Comparison of ENCODE assay signal across 16 cellular contexts in genomic region chr10:124630551-124630950, GRCh38.
DNase-seq lines count a peak whose midpoint lies in the region; ATAC-seq and TF ChIP-seq lines count a peak whose summit lies in the region.
"Had no signal": no experiment of that assay in that cellular context is flagged by ENCODE, and none has a peak within 500 bp of the region (broad histone marks: within the 10 kb centered on the region; RNA-seq: fewer than 3 reads in every experiment).

No MANE protein-coding gene starts in this region.

- ATAC-seq in DND-41 (ENCODE audit: insufficient read depth, low read depth) (no peak), GM18505 (IDR thresholded peaks at IDR 0.05; ENCODE audit: unreplicated experiment) (no peak)
- ATAC-seq in activated T-helper 17 cell treated with anti-CD3 and anti-CD28 coated beads, Interleukin-2, amount 50 U/mL, for 72 hours (replicated peaks): no peak
- ATAC-seq: HepG2 had no signal

- H2BK5ac ChIP-seq in mesenchymal stem cell (ENCODE audit: low read depth, low read length, poor library complexity, severe bottlenecking): no peak overlapping the region

- peaks cover 87% of the 10 kb centered on the region for H3K4me1 ChIP-seq in DND-41 (ENCODE audit: insufficient read depth, low read length)
- peaks cover 10% of the 10 kb centered on the region for H3K4me1 ChIP-seq in mesenchymal stem cell (ENCODE audit: control insufficient read depth, insufficient read depth, low read depth, low read length)
- peaks cover 28% of the 10 kb centered on the region for H3K4me1 ChIP-seq in SJCRH30

- peaks cover 14% of the 10 kb centered on the region for H3K9me3 Mint-ChIP-seq in nephron progenitor cell
- H3K9me3 Mint-ChIP-seq in activated T-helper 17 cell treated with anti-CD3 and anti-CD28 coated beads, Interleukin-2, amount 50 U/mL, for 72 hours: no peaks in the 10 kb centered on the region

- H3K4me2 ChIP-seq in DND-41 (ENCODE audit: insufficient read depth, low read length) (no peak overlapping the region), mesenchymal stem cell (ENCODE audit: low read length, poor library complexity, severe bottlenecking) (no peak overlapping the region)

- H3K14ac ChIP-seq in mesenchymal stem cell (ENCODE audit: low read length in 2 of 2): no peak overlapping the region

- H4K91ac ChIP-seq in mesenchymal stem cell (ENCODE audit: low read length): peak overlapping the region; percentile 32

- H3K79me1 ChIP-seq in mesenchymal stem cell (replicated peaks; ENCODE audit: low read length, poor library complexity, severe bottlenecking): peaks cover 38% of the 10 kb centered on the region

- no peak overlapping the region for H3K4ac ChIP-seq in mesenchymal stem cell (ENCODE audit: low read depth in 1 of 2, low read length in 2 of 2)

- peaks cover 51% of the 10 kb centered on the region for H3K36me3 ChIP-seq in DND-41 (ENCODE audit: insufficient read depth, low read length)
- peaks cover 0 to 5% of the 10 kb centered on the region in 2 experiments for H3K36me3 ChIP-seq in mesenchymal stem cell (ENCODE audit: control insufficient read depth in 1 of 2, insufficient read depth in 2 of 2, low read depth in 1 of 2, low read length in 2 of 2)
- H3K36me3 ChIP-seq in SJCRH30: no peaks in the 10 kb centered on the region
- H3K36me3 ChIP-seq: ascending aorta had no signal

- H4K20me1 ChIP-seq in DND-41 (ENCODE audit: insufficient read depth, low read length): no peaks in the 10 kb centered on the region

- peaks cover 21% of the 10 kb centered on the region for H3K36me3 Mint-ChIP-seq in nephron progenitor cell (ENCODE audit: low read depth)
- peaks cover 31% of the 10 kb centered on the region for H3K36me3 Mint-ChIP-seq in activated T-helper 17 cell treated with anti-CD3 and anti-CD28 coated beads, Interleukin-2, amount 50 U/mL, for 72 hours (ENCODE audit: low read depth)

- H3K27me3 Mint-ChIP-seq in nephron progenitor cell (ENCODE audit: low read depth, poor library complexity): peaks cover 4% of the 10 kb centered on the region
- H3K27me3 Mint-ChIP-seq in activated T-helper 17 cell treated with anti-CD3 and anti-CD28 coated beads, Interleukin-2, amount 50 U/mL, for 72 hours: no peaks in the 10 kb centered on the region

- H3K27ac ChIP-seq in DND-41 (ENCODE audit: low read length) (peak overlapping the region; percentile 95), caudate nucleus (ENCODE audit: low read depth, low read length) (peak overlapping the region; percentile 89), mesenchymal stem cell (ENCODE audit: low read length, poor library complexity, severe bottlenecking) (no peak overlapping the region), substantia nigra (ENCODE audit: low read depth, low read length, poor library complexity, severe bottlenecking) (peak overlapping the region; percentile 80), SJCRH30 (no peak overlapping the region)

- no peak overlapping the region for H2BK120ac ChIP-seq in mesenchymal stem cell (ENCODE audit: low read depth, low read length)

- H3K4me3 ChIP-seq in DND-41 (ENCODE audit: low read depth in 1 of 2, low read length in 2 of 2): no peak overlapping the region
- no peak overlapping the region for H3K4me3 ChIP-seq in mesenchymal stem cell (ENCODE audit: insufficient read depth in 1 of 2, low read depth in 1 of 2, low read length in 2 of 2)
- H3K4me3 ChIP-seq in SJCRH30: no peak overlapping the region
- H3K4me3 ChIP-seq: ascending aorta had no signal

- peaks cover 96% of the 10 kb centered on the region for H3K79me2 ChIP-seq in DND-41 (ENCODE audit: insufficient read depth, low read length)

- H3K9ac ChIP-seq in DND-41 (ENCODE audit: low read depth, low read length): peak overlapping the region; percentile 13; the same call in 1 of the 2 replicates
- no peak overlapping the region for H3K9ac ChIP-seq in mesenchymal stem cell (ENCODE audit: low read length)

- no peak for TF ChIP-seq POLR2A in GM18505 (IDR thresholded peaks at IDR 0.05; ENCODE audit: borderline replicate concordance, extremely low read depth, insufficient read depth, insufficient read length)

- DNase-seq in DND-41 (no peak), caudate nucleus (lab: John Stamatoyannopoulos, UW) (peak in 2 of 61 donors; percentile 27 to 87), mesenchymal stem cell (no peak), substantia nigra (lab: John Stamatoyannopoulos, UW) (peak in 4 of 49 donors; percentile 27 to 72 (median 44)), nephron progenitor cell (no peak), SJCRH30 (no peak)
- DNase-seq: activated naive CD4-positive, alpha-beta T cell treated with Interleukin-2 at 50 U/mL for 16 hours; MM.1S; NCI-H1694 treated with DMSO at 0.1 percent for 48 hours; NCI-H446; stimulated activated naive CD4-positive, alpha-beta T cell treated with Interleukin-2 at 50 U/mL for 16 hours; SW 1271 had no signal

- H3K23ac ChIP-seq in mesenchymal stem cell (ENCODE audit: low read length in 2 of 2): no peak overlapping the region

- H2AK5ac ChIP-seq in mesenchymal stem cell (ENCODE audit: low read length, severe bottlenecking): no peak overlapping the region

- H4K8ac ChIP-seq in mesenchymal stem cell (ENCODE audit: low read length): no peak overlapping the region

- H3K4me1 Mint-ChIP-seq in nephron progenitor cell: peaks cover 46% of the 10 kb centered on the region
- peaks cover 20% of the 10 kb centered on the region for H3K4me1 Mint-ChIP-seq in activated T-helper 17 cell treated with anti-CD3 and anti-CD28 coated beads, Interleukin-2, amount 50 U/mL, for 72 hours

- 98% methylated on average over 5 of the region's 5 CpGs for whole genome bisulfite sequencing in mesenchymal stem cell

- H2AFZ ChIP-seq in DND-41 (ENCODE audit: low read depth, low read length) (no peak overlapping the region), mesenchymal stem cell (ENCODE audit: low read depth, low read length) (no peak overlapping the region)

- H3K9me3 ChIP-seq in DND-41 (ENCODE audit: insufficient read depth, low read length, severe bottlenecking): peaks cover 2% of the 10 kb centered on the region
- H3K9me3 ChIP-seq in mesenchymal stem cell (ENCODE audit: control insufficient read depth, low read length): no peaks in the 10 kb centered on the region
- no peaks in the 10 kb centered on the region for H3K9me3 ChIP-seq in SJCRH30 (replicated peaks)
- H3K9me3 ChIP-seq: ascending aorta had no signal

- no peak overlapping the region for H2BK15ac ChIP-seq in mesenchymal stem cell (ENCODE audit: low read depth, poor library complexity, severe bottlenecking)

- H3K27ac Mint-ChIP-seq in nephron progenitor cell: no peak overlapping the region
- H3K27ac Mint-ChIP-seq in activated T-helper 17 cell treated with anti-CD3 and anti-CD28 coated beads, Interleukin-2, amount 50 U/mL, for 72 hours: no peak overlapping the region

- no peak overlapping the region for H3K18ac ChIP-seq in mesenchymal stem cell (ENCODE audit: low read depth in 1 of 2, low read length in 2 of 2)

- TF ChIP-seq CTCF in DND-41 (IDR thresholded peaks at IDR 0.05; ENCODE audit: borderline replicate concordance, extremely low read depth, low read length, poor library complexity, severe bottlenecking): no peak
- no peak for TF ChIP-seq CTCF in nephron progenitor cell (IDR thresholded peaks at IDR 0.05)

- H3K27me3 ChIP-seq in DND-41 (ENCODE audit: insufficient read depth, low read length, poor library complexity) (no peaks in the 10 kb centered on the region), mesenchymal stem cell (ENCODE audit: control insufficient read depth in 1 of 2, insufficient read depth in 1 of 2, low read length in 2 of 2) (no peaks in the 10 kb centered on the region), SJCRH30 (no peaks in the 10 kb centered on the region)
- H3K27me3 ChIP-seq: ascending aorta had no signal

- no peak overlapping the region for H3K4me3 Mint-ChIP-seq in nephron progenitor cell
- H3K4me3 Mint-ChIP-seq in activated T-helper 17 cell treated with anti-CD3 and anti-CD28 coated beads, Interleukin-2, amount 50 U/mL, for 72 hours: no peak overlapping the region

- H2BK12ac ChIP-seq in mesenchymal stem cell (ENCODE audit: low read length in 2 of 2): no peak overlapping the region

Comparison
In these comparisons a context has a peak if more than half of its experiments do, and no peak if none do; other contexts are left out.
1. H3K27ac ChIP-seq: peak in DND-41 (single experiment), caudate nucleus (single experiment) and substantia nigra (single experiment); none in mesenchymal stem cell (single experiment) and SJCRH30 (single experiment).